Comparison of ENCODE assay signal across 34 cellular contexts in the genomic region with DNA sequence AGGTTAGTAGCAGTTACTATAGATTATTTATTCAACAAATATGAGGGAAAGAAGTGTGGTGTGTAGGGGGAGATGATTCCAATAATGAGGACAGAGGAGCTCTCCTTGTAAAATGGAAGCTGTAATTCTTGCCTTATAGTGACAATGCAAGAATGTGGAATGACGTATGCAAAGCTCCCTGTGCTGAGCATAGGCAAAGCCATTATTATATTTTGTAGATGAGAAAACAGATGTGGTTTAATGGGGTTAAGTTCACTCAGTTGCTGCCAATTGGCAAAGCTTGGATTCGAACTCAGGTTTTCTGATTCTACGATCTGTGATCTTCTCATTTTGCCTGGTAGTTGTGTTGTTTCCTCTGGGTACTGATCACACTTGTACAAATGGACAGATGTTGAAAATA.
DNase-seq lines count a peak whose midpoint lies in the region; ATAC-seq, FAIRE-seq and TF ChIP-seq lines count a peak whose summit lies in the region.
"Had no signal": no experiment of that assay in that cellular context is flagged by ENCODE, and none has a peak within 500 bp of the region (broad histone marks: within the 10 kb centered on the region; RNA-seq: fewer than 3 reads in every experiment).

No MANE protein-coding gene starts in this region.

- H3F3A ChIP-seq in neural cell (ENCODE audit: insufficient read depth, low read length, poor library complexity, severe bottlenecking) = no peaks in the 10 kb centered on the region
- no peaks in the 10 kb centered on the region for H3F3A ChIP-seq in GM23248 (ENCODE audit: insufficient read depth)

- no peak overlapping the region for H3K27ac ChIP-seq in HepG2 (ENCODE audit: extremely low read length, insufficient read depth, low read length)
- H3K27ac ChIP-seq in right lobe of liver = no peak overlapping the region
- no peak overlapping the region for H3K27ac ChIP-seq in HEK293 (ENCODE audit: extremely low read depth, low read depth, low read length)
- no peak overlapping the region for H3K27ac ChIP-seq in K562 (ENCODE audit: extremely low read depth, low read depth, low read length)
- H3K27ac ChIP-seq in neural cell (ENCODE audit: low read length) = no peak overlapping the region
- H3K27ac ChIP-seq in GM23248 = no peak overlapping the region
- H3K27ac ChIP-seq: 22Rv1; A549; BLaER1; BLaER1 treated with 17β-estradiol and CSF1 and Interleukin-3, amounts not matched to agents 10 nM and 100 nM; C4-2B had no signal

- TF ChIP-seq EP300 in HepG2 (IDR thresholded peaks at IDR 0.05; ENCODE audit: low read depth in 2 of 2, low read length in 2 of 2) = no peak
- no peak for TF ChIP-seq EP300 in HepG2 (CRISPR knock-in tag; IDR thresholded peaks at IDR 0.05; ENCODE audit: borderline replicate concordance)
- TF ChIP-seq EP300 in K562 (IDR thresholded peaks at IDR 0.05; ENCODE audit: low read length) = no peak
- no peak for TF ChIP-seq EP300 in neural cell (conservative IDR thresholded peaks at IDR 0.05; ENCODE audit: poor library complexity, severe bottlenecking)

- H3K4me1 ChIP-seq in HepG2 (ENCODE audit: insufficient read depth, low read length) (no peaks in the 10 kb centered on the region), right lobe of liver (no peaks in the 10 kb centered on the region), HEK293 (ENCODE audit: control insufficient read depth, insufficient read depth, low read length) (no peaks in the 10 kb centered on the region), K562 (replicated peaks in 1 of 2; ENCODE audit: control insufficient read depth in 2 of 2, insufficient read depth in 2 of 2, low read length in 2 of 2) (no peaks in the 10 kb centered on the region), GM23248 (ENCODE audit: insufficient read depth) (0 out of 2 replicates have a peak, but pooled peaks cover 9% of the 10 kb centered on the region)
- H3K4me1 ChIP-seq: A549; BLaER1; BLaER1 treated with 17β-estradiol and CSF1 and Interleukin-3, amounts not matched to agents 10 nM and 100 nM had no signal

- no peaks in the 10 kb centered on the region for H3K79me2 ChIP-seq in HepG2 (ENCODE audit: insufficient read depth, low read length)
- no peaks in the 10 kb centered on the region for H3K79me2 ChIP-seq in K562 (ENCODE audit: control insufficient read depth, insufficient read depth, low read length)
- H3K79me2 ChIP-seq in neural cell (replicated peaks; ENCODE audit: insufficient read depth, low read length) = no peaks in the 10 kb centered on the region
- H3K79me2 ChIP-seq in GM23248 (ENCODE audit: insufficient read depth) = no peaks in the 10 kb centered on the region

- no peak overlapping the region for H3K4me2 ChIP-seq in HepG2 (ENCODE audit: low read depth, low read length)
- no peak overlapping the region for H3K4me2 ChIP-seq in K562 (ENCODE audit: insufficient read depth, low read length)
- peak overlapping the region; percentile 20 for H3K4me2 ChIP-seq in neural cell (ENCODE audit: low read length)
- H3K4me2 ChIP-seq in GM23248 (ENCODE audit: unreplicated experiment) = no peak overlapping the region
- H3K4me2 ChIP-seq: A549; BLaER1; BLaER1 treated with 17β-estradiol and CSF1 and Interleukin-3, amounts not matched to agents 10 nM and 100 nM had no signal

- H2AFZ ChIP-seq in HepG2 (ENCODE audit: low read length) (peak overlapping the region; percentile 54), K562 (ENCODE audit: low read depth, low read length) (no peak overlapping the region), neural cell (ENCODE audit: low read depth, low read length) (no peak overlapping the region), GM23248 (no peak overlapping the region)

- H3K4me3 ChIP-seq in HepG2 (replicated peaks in 1 of 3; ENCODE audit: insufficient read depth in 1 of 3, low read depth in 2 of 3, low read length in 3 of 3) (no peak overlapping the region), right lobe of liver (no peak overlapping the region), HEK293 (ENCODE audit: low read depth, low read length) (no peak overlapping the region), K562 (no peak overlapping the region), neural cell (ENCODE audit: low read length) (no peak overlapping the region), GM23248 (no peak overlapping the region)
- H3K4me3 ChIP-seq: A549; BLaER1; BLaER1 treated with 17β-estradiol and CSF1 and Interleukin-3, amounts not matched to agents 10 nM and 100 nM had no signal

- TF ChIP-seq CTCF in HepG2 (CRISPR knock-in tag; IDR thresholded peaks at IDR 0.05) (no peak), right lobe of liver (IDR thresholded peaks at IDR 0.05) (no peak), HEK293 (tag by site-specific recombination; IDR thresholded peaks at IDR 0.05) (no peak), K562 (IDR thresholded peaks at IDR 0.05 in 2 of 3, conservative IDR thresholded peaks at IDR 0.05 in 1 of 3; ENCODE audit: insufficient read depth in 2 of 3, low read depth in 1 of 3, low read length in 3 of 3) (no peak), neural cell (IDR thresholded peaks at IDR 0.05; ENCODE audit: poor library complexity, severe bottlenecking) (no peak)

- H3K9ac ChIP-seq in HepG2 (ENCODE audit: insufficient read depth, low read depth, low read length) (no peak overlapping the region), K562 (ENCODE audit: insufficient read depth in 1 of 2, low read depth in 2 of 2, low read length in 2 of 2) (no peak overlapping the region), neural cell (ENCODE audit: low read length) (no peak overlapping the region), GM23248 (no peak overlapping the region)
- H3K9ac ChIP-seq: BLaER1; BLaER1 treated with 17β-estradiol and CSF1 and Interleukin-3, amounts not matched to agents 10 nM and 100 nM had no signal

- ATAC-seq in HepG2 (no peak), right lobe of liver (no peak), K562 (0 out of 3 replicates have a peak, but pooled peaks have one; percentile 38), HG03175 (IDR thresholded peaks at IDR 0.05; ENCODE audit: unreplicated experiment) (no peak)
- ATAC-seq: A549; CD8-positive, alpha-beta T cell had no signal

- WGBS in HepG2 (ENCODE audit: low lambda C conversion rate) = 1% methylated on average over 3 of the region's 3 CpGs
- 55% methylated on average over 3 of the region's 3 CpGs for WGBS in right lobe of liver (ENCODE audit: insufficient coverage, low coverage, low lambda C conversion rate, missing lambda C conversion rate)
- 2% methylated on average over 3 of the region's 3 CpGs for WGBS in K562 (ENCODE audit: insufficient coverage, low coverage, missing lambda C conversion rate)
- 25 to 29% methylated on average over 3 of the region's 3 CpGs for WGBS in GM23248 (ENCODE audit: low coverage in 1 of 2, low lambda C conversion rate in 2 of 2, missing lambda C conversion rate in 2 of 2), 2 experiments

- BruUV-seq in HepG2 (replicated peaks; lab: Mats Ljungman, UMichigan) (no TSS peak), K562 (replicated peaks; lab: Mats Ljungman, UMichigan) (no TSS peak)

- in situ Hi-C loops in HepG2 (cut with HindIII; ENCODE audit: extremely low pct_ligation_motif_present, low pct_unique_long_range_greater_than_20kb) = no loop called here
- in situ Hi-C loops in K562 (cut with MboI) = no loop called here
- in situ Hi-C loops in GM23248 (cut with MboI) = no loop called here

- no peaks in the 10 kb centered on the region; a peak in 1 of 5 replicates for H3K27me3 ChIP-seq in HepG2 (ENCODE audit: control insufficient read depth in 1 of 2, insufficient read depth in 2 of 2, low read length in 2 of 2)
- H3K27me3 ChIP-seq in right lobe of liver = no peaks in the 10 kb centered on the region
- H3K27me3 ChIP-seq in K562 (ENCODE audit: control insufficient read depth in 2 of 2, insufficient read depth in 2 of 2, low read length in 2 of 2) = no peaks in the 10 kb centered on the region
- no peaks in the 10 kb centered on the region for H3K27me3 ChIP-seq in neural cell (ENCODE audit: insufficient read depth, low read depth, low read length)
- H3K27me3 ChIP-seq in GM23248 (replicated peaks; ENCODE audit: insufficient read depth) = no peaks in the 10 kb centered on the region
- H3K27me3 ChIP-seq: BE2C; BLaER1; BLaER1 treated with 17β-estradiol and CSF1 and Interleukin-3, amounts not matched to agents 10 nM and 100 nM had no signal

- H3K9me3 ChIP-seq in HepG2 (ENCODE audit: low read length) (no peaks in the 10 kb centered on the region), right lobe of liver (no peaks in the 10 kb centered on the region), HEK293 (ENCODE audit: control insufficient read depth, insufficient read depth, low read depth, low read length) (no peaks in the 10 kb centered on the region), K562 (replicated peaks; ENCODE audit: control insufficient read depth, insufficient read depth, low read depth, low read length) (no peaks in the 10 kb centered on the region), neural cell (ENCODE audit: low read length) (no peaks in the 10 kb centered on the region), GM23248 (ENCODE audit: low read depth) (no peaks in the 10 kb centered on the region)
- H3K9me3 ChIP-seq: A549; BE2C; BLaER1; BLaER1 treated with 17β-estradiol and CSF1 and Interleukin-3, amounts not matched to agents 10 nM and 100 nM; Caco-2 had no signal

- H3K9me1 ChIP-seq in K562 (ENCODE audit: control insufficient read depth, insufficient read depth, low read length) = no peaks in the 10 kb centered on the region

- DNase-seq in HepG2 (ENCODE audit: low spot score) = no peak
- no peak for DNase-seq in right lobe of liver
- no peak for DNase-seq in K562 (ENCODE audit: extremely low read depth in 1 of 4, low spot score in 3 of 4)
- DNase-seq in GM23248 = no peak
- no peak for DNase-seq in stimulated activated CD8-positive, alpha-beta memory T cell treated with anti-CD3 and anti-CD28 coated beads, Interleukin-4, amount 100 ng/mL, for 48 hours
- DNase-seq: 8988T; ACHN; AML-193; BE2C; C1 segment of cervical spinal cord; Caco-2; Calu3; CD4-positive, alpha-beta memory T cell; CD4-positive, alpha-beta T cell; CD4-positive, CD25-positive, alpha-beta regulatory T cell; CD8-positive, alpha-beta memory T cell; CD8-positive, alpha-beta T cell; COR-L47; DMS 273 treated with DMSO at 0.1 percent for 48 hours; DMS153; DMS53; DMS79; DMS79 treated with DMSO at 0.1 percent for 48 hours; DND-41; EL had no signal

- H3K36me3 ChIP-seq in HepG2 (replicated peaks in 1 of 2; ENCODE audit: control insufficient read depth in 1 of 2, insufficient read depth in 2 of 2, low read length in 2 of 2) (no peaks in the 10 kb centered on the region), right lobe of liver (no peaks in the 10 kb centered on the region), HEK293 (ENCODE audit: control insufficient read depth in 2 of 2, insufficient read depth in 1 of 2, low read length in 2 of 2) (no peaks in the 10 kb centered on the region), K562 (ENCODE audit: control insufficient read depth, insufficient read depth, low read length) (no peaks in the 10 kb centered on the region), neural cell (ENCODE audit: insufficient read depth, low read length) (no peaks in the 10 kb centered on the region), GM23248 (ENCODE audit: low read depth) (no peaks in the 10 kb centered on the region)
- H3K36me3 ChIP-seq: BE2C; BLaER1; BLaER1 treated with 17β-estradiol and CSF1 and Interleukin-3, amounts not matched to agents 10 nM and 100 nM had no signal

- no peak for TF ChIP-seq POLR2A in HepG2 (IDR thresholded peaks at IDR 0.05; ENCODE audit: insufficient read depth in 1 of 2, low read depth in 2 of 2, low read length in 2 of 2)
- no peak for TF ChIP-seq POLR2A in right lobe of liver (IDR thresholded peaks at IDR 0.05)
- no peak for TF ChIP-seq POLR2A in K562 (conservative IDR thresholded peaks at IDR 0.05)

- H4K20me1 ChIP-seq in HepG2 (ENCODE audit: insufficient read depth, low read length) = no peaks in the 10 kb centered on the region
- no peaks in the 10 kb centered on the region for H4K20me1 ChIP-seq in K562 (replicated peaks; ENCODE audit: control insufficient read depth, insufficient read depth, low read length)
- no peaks in the 10 kb centered on the region for H4K20me1 ChIP-seq in neural cell (ENCODE audit: insufficient read depth)
- no peaks in the 10 kb centered on the region for H4K20me1 ChIP-seq in GM23248 (ENCODE audit: insufficient read depth)
- H4K20me1 ChIP-seq: BLaER1; BLaER1 treated with 17β-estradiol and CSF1 and Interleukin-3, amounts not matched to agents 10 nM and 100 nM had no signal

- TF ChIP-seq RAD21 in HepG2 (CRISPR knock-in tag; IDR thresholded peaks at IDR 0.05) = no peak
- TF ChIP-seq RAD21 in K562 (CRISPR knock-in tag; conservative IDR thresholded peaks at IDR 0.05 in 1 of 2, IDR thresholded peaks at IDR 0.05 in 1 of 2) = no peak
- no peak for TF ChIP-seq RAD21 in neural cell (conservative IDR thresholded peaks at IDR 0.05)

- POLR2A ChIA-PET in HepG2 (lab: Yijun Ruan, JAX) (no interaction called here), HEK293 (lab: Yijun Ruan, JAX) (no interaction called here), K562 (lab: Yijun Ruan, JAX) (interaction anchor here (0.8 to 1.2 kb wide), 3 partner anchors 9 to 27 kb away, joined by 3 to 4 read pairs (median 3); no protein-coding TSS in a partner anchor)

- CTCF ChIA-PET in HepG2 (lab: Yijun Ruan, JAX; ENCODE audit: low intra/inter-chr PET ratio, low total read pairs) = no interaction called here
- CTCF ChIA-PET in HEK293 (lab: Yijun Ruan, JAX) = interaction anchor here (0.6 kb wide), 1 partner anchor 42 kb away, joined by 3 read pairs; no protein-coding TSS in a partner anchor
- CTCF ChIA-PET in K562 (lab: Yijun Ruan, JAX; ENCODE audit: low intra/inter-chr PET ratio) = no interaction called here

- FAIRE-seq in HepG2 (lab: Jason Lieb, UNC) = no peak
- FAIRE-seq in K562 (lab: Jason Lieb, UNC) = no peak
- FAIRE-seq: A549, D721Med had no signal

- intact Hi-C loops in HepG2 (cut with micrococcal nuclease; ENCODE audit: unreplicated experiment) = no loop called here
- intact Hi-C loops in right lobe of liver (cut with DNase I) = no loop called here
- intact Hi-C loops in K562 (cut with micrococcal nuclease) = no loop called here

- H3K9me2 ChIP-seq in neural cell (ENCODE audit: insufficient read depth, low read length) (no peaks in the 10 kb centered on the region), GM23248 (ENCODE audit: insufficient read depth) (no peaks in the 10 kb centered on the region)
